Comparison of ENCODE assay signal across 8 cellular contexts in genomic region chr4:67549123-67549522, GRCh38. TPM values are rescaled to one million over a fixed set of nuclear protein-coding genes. Genes with fewer than 3 reads are reported as not detected.
DNase-seq lines count a peak whose midpoint lies in the region; ATAC-seq, FAIRE-seq and TF ChIP-seq lines count a peak whose summit lies in the region.

No MANE protein-coding gene starts in this region.

- peaks cover 19% of the 10 kb centered on the region for H3K4me1 ChIP-seq in left ventricle myocardium inferior

- DNase-seq in left ventricle myocardium inferior = no peak
- DNase-seq in cardiac septum (ENCODE audit: low spot score) = no peak
- peak; percentile 23 for DNase-seq in NCI-H1694 treated with DMSO at 0.1 percent for 48 hours (lab: John Stamatoyannopoulos, UW)
- DNase-seq in activated CD4-positive, CD25-positive, alpha-beta regulatory T cell (lab: John Stamatoyannopoulos, UW) = no peak
- no peak for DNase-seq in endothelial cell (ENCODE audit: low spot score)
- no peak for DNase-seq in anterior cingulate cortex (lab: John Stamatoyannopoulos, UW)

- H3K36me3 Mint-ChIP-seq in endothelial cell (ENCODE audit: low read depth, unreplicated experiment) = no peaks in the 10 kb centered on the region

- TF ChIP-seq CTCF in left ventricle myocardium inferior (IDR thresholded peaks at IDR 0.05; ENCODE audit: borderline replicate concordance) = peak; percentile 44
- no peak for TF ChIP-seq CTCF in endothelial cell (IDR thresholded peaks at IDR 0.05; ENCODE audit: unreplicated experiment)

- H3K9me3 Mint-ChIP-seq in endothelial cell (ENCODE audit: unreplicated experiment) = no peaks in the 10 kb centered on the region

- H3K27me3 ChIP-seq in left ventricle myocardium inferior (ENCODE audit: low read depth) = no peaks in the 10 kb centered on the region

- H3K9me3 ChIP-seq in left ventricle myocardium inferior (replicated peaks) = no peaks in the 10 kb centered on the region

- intact Hi-C loops in left ventricle myocardium inferior (cut with micrococcal nuclease) = no loop called here
- intact Hi-C loops in cardiac septum (cut with DNase I) = loop anchor here (5.0 kb wide), 1 partner anchor 153 kb away; the partner anchor contains the start of gene UBA6

- peaks cover 5% of the 10 kb centered on the region for H3K4me1 Mint-ChIP-seq in endothelial cell (ENCODE audit: unreplicated experiment)

- peak; percentile 24 for ATAC-seq in HG02763 (IDR thresholded peaks at IDR 0.05; ENCODE audit: unreplicated experiment)

- H3K4me3 ChIP-seq in left ventricle myocardium inferior = no peak overlapping the region

- peak; percentile 60 for FAIRE-seq in endometrium (lab: Jason Lieb, UNC)

- no peaks in the 10 kb centered on the region for H3K36me3 ChIP-seq in left ventricle myocardium inferior

- H3K4me3 Mint-ChIP-seq in endothelial cell (ENCODE audit: unreplicated experiment) = no peak overlapping the region

- H3K27me3 Mint-ChIP-seq in endothelial cell (ENCODE audit: unreplicated experiment) = peaks cover 7% of the 10 kb centered on the region

- H3K27ac ChIP-seq in left ventricle myocardium inferior (replicated peaks) = no peak overlapping the region

- no peak overlapping the region for H3K27ac Mint-ChIP-seq in endothelial cell (ENCODE audit: unreplicated experiment)

RNA-seq across cellular contexts. Expression of gene CENPC, which starts 3.8 kb away (rescaled TPM):
- total RNA-seq in left ventricle myocardium inferior (9.0 TPM), cardiac septum (9.3 TPM), endothelial cell (ENCODE audit: unreplicated experiment) (25.7 TPM)

RNA-seq across cellular contexts. Expression of gene STAP1, which starts 9.4 kb away (rescaled TPM):
- not detected for total RNA-seq in left ventricle myocardium inferior
- not detected for total RNA-seq in cardiac septum
- total RNA-seq in endothelial cell (ENCODE audit: unreplicated experiment) = 3.5 TPM
